1 cellular context compared by ENCODE assay signal in genomic region chr14:51677738-51678137, GRCh38.
TF ChIP-seq lines count a peak whose summit lies in the region.

No MANE protein-coding gene starts in this region.

TF ChIP-seq in SK-N-SH, 30 proteins besides CTCF, POLR2A, EP300 and RAD21:
- TF ChIP-seq NFIC (IDR thresholded peaks at IDR 0.05; ENCODE audit: borderline replicate concordance): no peak
- no peak for TF ChIP-seq NRF1 (IDR thresholded peaks at IDR 0.05; ENCODE audit: low read depth, low read length)
- no peak for TF ChIP-seq SIN3A (IDR thresholded peaks at IDR 0.05; ENCODE audit: borderline replicate concordance, low read depth, low read length)
- no peak for TF ChIP-seq FOXJ3 (CRISPR knock-in tag; IDR thresholded peaks at IDR 0.05)
- TF ChIP-seq JUND (IDR thresholded peaks at IDR 0.05): no peak
- TF ChIP-seq REST (IDR thresholded peaks at IDR 0.05; ENCODE audit: low read depth, low read length): no peak
- TF ChIP-seq POLR2AphosphoS5 (IDR thresholded peaks at IDR 0.05; ENCODE audit: low read depth, low read length): no peak
- no peak for TF ChIP-seq YY1 (IDR thresholded peaks at IDR 0.05; ENCODE audit: low read depth)
